ENCODE assay signal across 1 cellular context in genomic region chr12:117226505-117226904, GRCh38.
TF ChIP-seq lines count a peak whose summit lies in the region.

No MANE protein-coding gene starts in this region.

TF ChIP-seq in HepG2, 621 proteins besides CTCF, POLR2A, EP300 and RAD21:
- TF ChIP-seq KAT2B (IDR thresholded peaks at IDR 0.05; ENCODE audit: borderline replicate concordance, low read depth, low read length) (no peak), NR1H2 (CRISPR knock-in tag; IDR thresholded peaks at IDR 0.05; ENCODE audit: borderline replicate concordance, low read depth) (no peak), CREB1 (IDR thresholded peaks at IDR 0.05) (peak; percentile 74), CREB1 (CRISPR knock-in tag; IDR thresholded peaks at IDR 0.05) (no peak)
TF ChIP-seq in HepG2: peak in this region for 1.
